13 cellular contexts compared by ENCODE assay signal in the genomic region with DNA sequence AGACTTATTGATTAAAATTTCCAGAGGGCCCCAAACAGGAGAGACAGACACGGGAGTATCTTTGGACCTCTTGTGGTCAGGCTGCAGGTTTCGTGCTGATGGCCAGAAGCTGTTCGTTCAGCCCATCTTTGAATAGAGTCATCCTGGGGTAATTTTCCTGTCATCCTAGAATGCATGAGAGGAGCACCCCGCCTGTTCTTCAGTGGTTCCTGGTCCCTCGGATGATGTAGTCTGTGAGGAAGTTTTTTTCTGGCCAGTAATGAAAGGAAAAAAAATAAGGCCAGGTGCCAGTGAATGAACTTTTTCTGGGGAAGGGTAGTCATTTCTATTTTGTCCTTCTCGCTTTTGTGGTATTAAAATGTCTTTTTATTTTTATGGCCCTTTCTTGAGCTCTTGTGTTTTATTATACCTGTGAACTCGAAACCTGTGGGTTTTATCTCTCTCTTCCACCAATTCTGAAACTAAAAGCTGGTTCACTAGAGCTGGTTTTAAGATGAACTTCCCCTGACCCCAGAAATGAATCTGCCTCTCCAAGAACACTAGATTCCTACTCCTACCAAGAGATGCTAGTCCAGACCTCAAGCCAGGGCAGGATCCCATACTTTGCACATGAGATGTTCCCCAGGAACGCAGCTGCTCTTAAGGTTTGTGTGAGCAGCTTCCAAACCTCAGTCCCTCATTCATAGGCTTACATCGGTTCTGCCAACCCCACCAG. TPM values are rescaled to one million over a fixed set of nuclear protein-coding genes. Genes with fewer than 3 reads are reported as not detected.
DNase-seq lines count a peak whose midpoint lies in the region; ATAC-seq, FAIRE-seq and TF ChIP-seq lines count a peak whose summit lies in the region.
"Had no signal": no experiment of that assay in that cellular context is flagged by ENCODE, and none has a peak within 500 bp of the region (broad histone marks: within the 10 kb centered on the region; RNA-seq: fewer than 3 reads in every experiment).

No MANE protein-coding gene starts in this region.

- no peak for FAIRE-seq in H1 (lab: Jason Lieb, UNC)
- FAIRE-seq: pancreas had no signal

- H3K56ac ChIP-seq in H1 (replicated peaks; ENCODE audit: insufficient read length, low read depth, low read length), result no peak overlapping the region

- POLR2A ChIA-PET in H1 (lab: Charles Lee; ENCODE audit: partially characterized antibody), result interaction anchor here (0.7 to 1.6 kb wide), 2 partner anchors 11 to 35 kb away, joined by 3 to 5 read pairs; no protein-coding TSS in a partner anchor

- H3K18ac ChIP-seq in H1 (ENCODE audit: extremely low read depth, low read length), result no peak overlapping the region

- H3K4ac ChIP-seq in H1 (replicated peaks; ENCODE audit: insufficient read length, low read depth, low read length), result no peak overlapping the region

- TF ChIP-seq POLR2A in H1 (IDR thresholded peaks at IDR 0.05; ENCODE audit: control extremely low read depth in 1 of 2, low read depth in 2 of 2, low read length in 2 of 2), result no peak

- no peak overlapping the region for H2BK120ac ChIP-seq in H1 (replicated peaks; ENCODE audit: low read depth, low read length)

- 78% methylated on average over 9 of the region's 9 CpGs; no CpG with 5 or more reads in 1 of the 2 experiments for WGBS in H1 (ENCODE audit: extremely low coverage in 1 of 2, insufficient coverage in 1 of 2, insufficient read length in 1 of 2, insufficient replicate concordance in 2 of 2, low coverage in 1 of 2, low lambda C conversion rate in 2 of 2, missing lambda C conversion rate in 1 of 2), 2 experiments

- H4K20me1 ChIP-seq in H1 (replicated peaks in 1 of 2; ENCODE audit: control insufficient read depth in 1 of 2, insufficient read depth in 2 of 2, low read length in 2 of 2), result no peaks in the 10 kb centered on the region

- no peak overlapping the region for H3K9ac ChIP-seq in H1 (replicated peaks in 1 of 4; ENCODE audit: extremely low read depth in 1 of 4, low read depth in 3 of 4, low read length in 3 of 4)

- no peaks in the 10 kb centered on the region for H3K27me3 ChIP-seq in H1 (replicated peaks in 1 of 4; ENCODE audit: control insufficient read depth in 3 of 4, extremely low read depth in 1 of 4, insufficient read depth in 3 of 4, low read length in 3 of 4)
- H3K27me3 ChIP-seq: adrenal gland, pancreas had no signal

- peaks cover 0 to 3% (median 0%) of the 10 kb centered on the region in 4 experiments; a peak in 2 of 7 replicates for H3K4me1 ChIP-seq in H1 (replicated peaks in 1 of 4; ENCODE audit: control insufficient read depth in 3 of 4, insufficient read depth in 4 of 4, low read length in 3 of 4)
- H3K4me1 ChIP-seq: adrenal gland, pancreas had no signal

- no peak for TF ChIP-seq RAD21 in H1 (IDR thresholded peaks at IDR 0.05 in 1 of 2, conservative IDR thresholded peaks at IDR 0.05 in 1 of 2; ENCODE audit: low read depth in 2 of 2, low read length in 2 of 2)

- no peaks in the 10 kb centered on the region for H3K36me3 ChIP-seq in H1 (ENCODE audit: control insufficient read depth in 2 of 4, insufficient read depth in 4 of 4, low read length in 3 of 4)
- H3K36me3 ChIP-seq: adrenal gland, pancreas had no signal

- no peak overlapping the region for H4K8ac ChIP-seq in H1 (ENCODE audit: extremely low read depth, insufficient read depth, low read length)

- no peak overlapping the region for H3K4me3 ChIP-seq in H1 (ENCODE audit: extremely low read depth in 1 of 4, insufficient read depth in 2 of 4, low read depth in 3 of 4, low read length in 4 of 4)
- H3K4me3 ChIP-seq: adrenal gland, pancreas had no signal

- H3K14ac ChIP-seq in H1 (ENCODE audit: insufficient read length), result no peak overlapping the region

- no peak for TF ChIP-seq EP300 in H1 (IDR thresholded peaks at IDR 0.05; ENCODE audit: borderline replicate concordance in 1 of 2, low read depth in 2 of 2, low read length in 2 of 2)

- H3K4me2 ChIP-seq in H1 (ENCODE audit: insufficient read depth in 1 of 2, low read depth in 2 of 2, low read length in 2 of 2), result no peak overlapping the region

- no peak overlapping the region for H2BK5ac ChIP-seq in H1 (ENCODE audit: low read depth, low read length)

- no peak overlapping the region for H4K91ac ChIP-seq in H1 (replicated peaks; ENCODE audit: insufficient read length, low read length)

- 0 out of 2 replicates have a peak overlapping the region, but pooled peaks have one; percentile 72 for H2AFZ ChIP-seq in H1 (ENCODE audit: low read length)

- ATAC-seq in GM18858 (IDR thresholded peaks at IDR 0.05; ENCODE audit: unreplicated experiment) (peak; percentile 88), GM21447 (IDR thresholded peaks at IDR 0.05; ENCODE audit: unreplicated experiment) (peak; percentile 99), HG03378 (IDR thresholded peaks at IDR 0.05; ENCODE audit: unreplicated experiment) (peak; percentile 95), HG03159 (IDR thresholded peaks at IDR 0.05; ENCODE audit: unreplicated experiment) (no peak), HG03460 (IDR thresholded peaks at IDR 0.05; ENCODE audit: unreplicated experiment) (no peak), HG02884 (IDR thresholded peaks at IDR 0.05; ENCODE audit: unreplicated experiment) (no peak)
- ATAC-seq: pancreas had no signal

- no peak overlapping the region for H3K27ac ChIP-seq in H1 (ENCODE audit: low read depth, low read length)
- H3K27ac ChIP-seq: adrenal gland, HL-60, pancreas had no signal

- no peaks in the 10 kb centered on the region; the same call in 1 of the 2 replicates for H3K23me2 ChIP-seq in H1 (ENCODE audit: low read depth, low read length)

- no peaks in the 10 kb centered on the region for H3K9me3 ChIP-seq in H1 (ENCODE audit: insufficient read depth in 2 of 2, low read depth in 1 of 2, low read length in 1 of 2)
- H3K9me3 ChIP-seq: adrenal gland, pancreas had no signal

- H2BK15ac ChIP-seq in H1 (ENCODE audit: low read length), result no peak overlapping the region

- no peak overlapping the region for H2BK12ac ChIP-seq in H1 (ENCODE audit: low read depth, low read length)

- no peak overlapping the region for H2BK20ac ChIP-seq in H1 (ENCODE audit: low read length)

- no peak overlapping the region for H2AK5ac ChIP-seq in H1 (ENCODE audit: low read depth, low read length)

- no peaks in the 10 kb centered on the region for H3K79me2 ChIP-seq in H1 (ENCODE audit: control insufficient read depth in 1 of 2, insufficient read depth in 2 of 2, low read length in 2 of 2)

- no peak for TF ChIP-seq CTCF in H1 (IDR thresholded peaks at IDR 0.05; ENCODE audit: control extremely low read depth in 1 of 3, insufficient read depth in 1 of 3, low read depth in 1 of 3, low read length in 3 of 3)

- no peak for DNase-seq in H1 (ENCODE audit: low read depth in 1 of 2, low spot score in 2 of 2)
- no peak for DNase-seq in NCI-H82 (lab: John Stamatoyannopoulos, UW)
- DNase-seq: adrenal gland, COR-L47, islet precursor cell, pancreas had no signal

- no peak overlapping the region for H4K5ac ChIP-seq in H1 (ENCODE audit: insufficient read length, low read depth, low read length)

- no peak overlapping the region for H3K23ac ChIP-seq in H1 (ENCODE audit: insufficient read length)

- CTCF ChIA-PET in H1 (lab: Charles Lee; ENCODE audit: partially characterized antibody), result interaction anchor here (0.6 to 3.7 kb wide), 8 partner anchors 9 to 233 kb away, joined by 3 to 19 read pairs (median 4); no protein-coding TSS in a partner anchor

- H3K79me1 ChIP-seq in H1 (ENCODE audit: low read depth, low read length), result no peaks in the 10 kb centered on the region

TF ChIP-seq in H1, 55 proteins besides CTCF, POLR2A, EP300 and RAD21 (continues in another document):
- TF ChIP-seq JUND (IDR thresholded peaks at IDR 0.05; ENCODE audit: low read length) (no peak), KDM4A (IDR thresholded peaks at IDR 0.05; ENCODE audit: low read depth, low read length, severe bottlenecking) (no peak), POLR2AphosphoS5 (IDR thresholded peaks at IDR 0.05; ENCODE audit: low read depth, low read length) (no peak), CHD2 (IDR thresholded peaks at IDR 0.05; ENCODE audit: low read length) (no peak), RBBP5 (IDR thresholded peaks at IDR 0.05; ENCODE audit: borderline replicate concordance, low read depth, low read length) (no peak), PHF8 (conservative IDR thresholded peaks at IDR 0.05; ENCODE audit: low read depth, low read length) (no peak), GABPA (IDR thresholded peaks at IDR 0.05; ENCODE audit: borderline replicate concordance, insufficient read depth, low read length) (no peak), JUN (IDR thresholded peaks at IDR 0.05; ENCODE audit: low read depth, low read length) (no peak)
- TF ChIP-seq, protein P1, sequence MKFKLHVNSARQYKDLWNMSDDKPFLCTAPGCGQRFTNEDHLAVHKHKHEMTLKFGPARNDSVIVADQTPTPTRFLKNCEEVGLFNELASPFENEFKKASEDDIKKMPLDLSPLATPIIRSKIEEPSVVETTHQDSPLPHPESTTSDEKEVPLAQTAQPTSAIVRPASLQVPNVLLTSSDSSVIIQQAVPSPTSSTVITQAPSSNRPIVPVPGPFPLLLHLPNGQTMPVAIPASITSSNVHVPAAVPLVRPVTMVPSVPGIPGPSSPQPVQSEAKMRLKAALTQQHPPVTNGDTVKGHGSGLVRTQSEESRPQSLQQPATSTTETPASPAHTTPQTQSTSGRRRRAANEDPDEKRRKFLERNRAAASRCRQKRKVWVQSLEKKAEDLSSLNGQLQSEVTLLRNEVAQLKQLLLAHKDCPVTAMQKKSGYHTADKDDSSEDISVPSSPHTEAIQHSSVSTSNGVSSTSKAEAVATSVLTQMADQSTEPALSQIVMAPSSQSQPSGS (IDR thresholded peaks at IDR 0.05; ENCODE audit: low read length), result no peak

RNA-seq across cellular contexts. Expression of a gene that starts 15.4 kb away (rescaled TPM):
- total RNA-seq in H1 (2021; fragmentation: NEBNext Ultra II Directional; extraction: Animal tissue kit (Norgen Biotek cat#: 25700)), result 269 and 283 TPM in 2 replicates
- polyA plus RNA-seq in H1 (2011; rRNA removed), result 152 and 176 TPM in 2 replicates
- polyA plus RNA-seq in H1 (2011; cell fraction: cytosol; rRNA removed), result 145 TPM
- polyA plus RNA-seq in H1 (2011; cell fraction: nucleus; rRNA removed), result 106 TPM
- polyA plus RNA-seq in H1 (2012, experiment 1 of 2), result 142 to 251 TPM (median 183 TPM) in 4 replicates
- 36.0 TPM for polyA plus RNA-seq in H1 (2012, experiment 2 of 2)
- polyA plus RNA-seq in H1 (2013, experiment 1 of 2), result 137 TPM
- 152 TPM for polyA plus RNA-seq in H1 (2013, experiment 2 of 2)
- polyA minus RNA-seq in H1 (2011; rRNA and poly(A)+ RNA removed), result 452 and 550 TPM in 2 replicates
- 148 TPM for polyA minus RNA-seq in H1 (2011; cell fraction: cytosol; rRNA and poly(A)+ RNA removed)
- polyA minus RNA-seq in H1 (2011; cell fraction: nucleus; rRNA and poly(A)+ RNA removed), result 213 TPM

RNA-seq across cellular contexts. Expression of a gene that starts 35.6 kb away (rescaled TPM):
- total RNA-seq in H1 (2021; fragmentation: NEBNext Ultra II Directional; extraction: Animal tissue kit (Norgen Biotek cat#: 25700)), result 12.8 and 13.3 TPM in 2 replicates
- 8.2 and 9.3 TPM in 2 replicates for polyA plus RNA-seq in H1 (2011; rRNA removed)
- polyA plus RNA-seq in H1 (2011; cell fraction: cytosol; rRNA removed), result 10.5 TPM
- polyA plus RNA-seq in H1 (2011; cell fraction: nucleus; rRNA removed), result 9.2 TPM
- 9.1 to 11.0 TPM (median 10.1 TPM) in 4 replicates for polyA plus RNA-seq in H1 (2012, experiment 1 of 2)
- 2.8 TPM for polyA plus RNA-seq in H1 (2012, experiment 2 of 2)
- polyA plus RNA-seq in H1 (2013, experiment 1 of 2), result 10.7 TPM
- polyA plus RNA-seq in H1 (2013, experiment 2 of 2), result 11.5 TPM
- polyA minus RNA-seq in H1 (2011; rRNA and poly(A)+ RNA removed), result 13.1 and 18.0 TPM in 2 replicates
- 10.3 TPM for polyA minus RNA-seq in H1 (2011; cell fraction: cytosol; rRNA and poly(A)+ RNA removed)
- 11.0 TPM for polyA minus RNA-seq in H1 (2011; cell fraction: nucleus; rRNA and poly(A)+ RNA removed)

Comparison
In these comparisons a context has a peak if more than half of its experiments do, and no peak if none do; other contexts are left out.
1. ATAC-seq: peak in GM18858 (single experiment), GM21447 (single experiment) and HG03378 (single experiment); none in HG03159 (single experiment), HG03460 (single experiment) and HG02884 (single experiment).